Comparison of ENCODE assay signal across 9 cellular contexts in genomic region chr6:149043476-149044130, GRCh38.
DNase-seq lines count a peak whose midpoint lies in the region; ATAC-seq and TF ChIP-seq lines count a peak whose summit lies in the region.
"Had no signal": no experiment of that assay in that cellular context is flagged by ENCODE, and none has a peak within 500 bp of the region (broad histone marks: within the 10 kb centered on the region; RNA-seq: fewer than 3 reads in every experiment).

No MANE protein-coding gene starts in this region.

- H3K4me3 Mint-ChIP-seq in activated T-cell treated with anti-CD3 and anti-CD28 coated beads, Interleukin-2, amount 50 U/mL, for 24 hours: no peak overlapping the region
- H3K4me3 Mint-ChIP-seq in brain: no peak overlapping the region
- H3K4me3 Mint-ChIP-seq: stimulated activated naive CD8-positive, alpha-beta T cell treated with anti-CD3 and anti-CD28 coated beads, Interleukin-15, Interleukin-2, amounts not matched to agents 100 ng/mL and 50 ng/mL, for 24 hours had no signal

- no peaks in the 10 kb centered on the region for H3K27me3 Mint-ChIP-seq in activated T-cell treated with anti-CD3 and anti-CD28 coated beads, Interleukin-2, amount 50 U/mL, for 24 hours
- H3K27me3 Mint-ChIP-seq in brain: no peaks in the 10 kb centered on the region
- H3K27me3 Mint-ChIP-seq: stimulated activated naive CD8-positive, alpha-beta T cell treated with anti-CD3 and anti-CD28 coated beads, Interleukin-15, Interleukin-2, amounts not matched to agents 100 ng/mL and 50 ng/mL, for 24 hours had no signal

- TF ChIP-seq CTCF in brain (conservative IDR thresholded peaks at IDR 0.05): peak; percentile 11 to 35

- peaks cover 52% of the 10 kb centered on the region for H3K4me1 Mint-ChIP-seq in activated T-cell treated with anti-CD3 and anti-CD28 coated beads, Interleukin-2, amount 50 U/mL, for 24 hours (ENCODE audit: low read depth)
- peaks cover 22% of the 10 kb centered on the region for H3K4me1 Mint-ChIP-seq in brain

- peak; percentile 51 to 64 for DNase-seq in activated T-cell treated with anti-CD3 and anti-CD28 coated beads, Interleukin-2, amount 50 U/mL, for 48 hours
- DNase-seq in activated T-cell treated with anti-CD3 and anti-CD28 coated beads, Interleukin-2, amount 50 U/mL, for 24 hours: no peak
- peak; percentile 50 for DNase-seq in MV-4-11 (lab: John Stamatoyannopoulos, UW)
- peak; percentile 28 for DNase-seq in stimulated activated CD4-positive, alpha-beta T cell treated with anti-CD3 and anti-CD28 coated beads, Interleukin-4, amount 100 ng/mL, for 24 hours
- no peak for DNase-seq in LoVo (ENCODE audit: low spot score)
- DNase-seq in NCI-H2081 treated with DMSO at 0.1 percent for 48 hours (lab: John Stamatoyannopoulos, UW): no peak

- no peak overlapping the region for H3K27ac Mint-ChIP-seq in activated T-cell treated with anti-CD3 and anti-CD28 coated beads, Interleukin-2, amount 50 U/mL, for 24 hours
- H3K27ac Mint-ChIP-seq in brain: peak overlapping the region in 1 of 5 experiments; percentile 71
- H3K27ac Mint-ChIP-seq: stimulated activated naive CD8-positive, alpha-beta T cell treated with anti-CD3 and anti-CD28 coated beads, Interleukin-15, Interleukin-2, amounts not matched to agents 100 ng/mL and 50 ng/mL, for 24 hours had no signal

- ATAC-seq in HG02870 (IDR thresholded peaks at IDR 0.05; ENCODE audit: unreplicated experiment): no peak

- H3K9me3 Mint-ChIP-seq in activated T-cell treated with anti-CD3 and anti-CD28 coated beads, Interleukin-2, amount 50 U/mL, for 24 hours: no peaks in the 10 kb centered on the region
- H3K9me3 Mint-ChIP-seq in brain: peaks cover 0 to 4% (median 0%) of the 10 kb centered on the region in 5 experiments
- H3K9me3 Mint-ChIP-seq: stimulated activated naive CD8-positive, alpha-beta T cell treated with anti-CD3 and anti-CD28 coated beads, Interleukin-15, Interleukin-2, amounts not matched to agents 100 ng/mL and 50 ng/mL, for 24 hours had no signal

- H3K36me3 Mint-ChIP-seq in activated T-cell treated with anti-CD3 and anti-CD28 coated beads, Interleukin-2, amount 50 U/mL, for 24 hours (ENCODE audit: low read depth): no peaks in the 10 kb centered on the region
- peaks cover 5% of the 10 kb centered on the region for H3K36me3 Mint-ChIP-seq in brain

Comparison
In these comparisons a context has a peak if more than half of its experiments do, and no peak if none do; other contexts are left out.
1. DNase-seq: peak in activated T-cell treated with anti-CD3 and anti-CD28 coated beads, Interleukin-2, amount 50 U/mL, for 48 hours (2 of 2), MV-4-11 (single experiment) and stimulated activated CD4-positive, alpha-beta T cell treated with anti-CD3 and anti-CD28 coated beads, Interleukin-4, amount 100 ng/mL, for 24 hours (single experiment); none in activated T-cell treated with anti-CD3 and anti-CD28 coated beads, Interleukin-2, amount 50 U/mL, for 24 hours (single experiment), LoVo (single experiment) and NCI-H2081 treated with DMSO at 0.1 percent for 48 hours (single experiment).